In genomic region chr22:31628969-31629723, GRCh38 we compare ENCODE assay signal across 8 cellular contexts. TPM values are rescaled to one million over a fixed set of nuclear protein-coding genes. Genes with fewer than 3 reads are reported as not detected.
DNase-seq lines count a peak whose midpoint lies in the region; ATAC-seq, FAIRE-seq and TF ChIP-seq lines count a peak whose summit lies in the region.

No MANE protein-coding gene starts in this region.

- CTCF ChIA-PET in HepG2 (lab: Yijun Ruan, JAX; ENCODE audit: low intra/inter-chr PET ratio, low total read pairs), result no interaction called here

- H3K27me3 ChIP-seq in HepG2 (ENCODE audit: control insufficient read depth in 1 of 2, insufficient read depth in 2 of 2, low read length in 2 of 2), result no peaks in the 10 kb centered on the region
- H3K27me3 ChIP-seq in right lobe of liver, result no peaks in the 10 kb centered on the region
- no peaks in the 10 kb centered on the region for H3K27me3 ChIP-seq in keratinocyte (ENCODE audit: control insufficient read depth, extremely low read depth, insufficient read depth, low read length)
- H3K27me3 ChIP-seq in upper lobe of right lung, result no peaks in the 10 kb centered on the region

- intact Hi-C loops in HepG2 (cut with micrococcal nuclease; ENCODE audit: unreplicated experiment), result no loop called here
- intact Hi-C loops in right lobe of liver (cut with DNase I), result loop anchor here in 1 of 2 donors (10.0 kb wide), 1 partner anchor 64 kb away; no protein-coding TSS in a partner anchor
- intact Hi-C loops in activated T-helper 2 cell treated with anti-CD3 and anti-CD28 coated beads, Interferon-gamma antibody, Interleukin-2, Interleukin-4, amounts not matched to agents 10 μg/mL and 5 μg/mL and 100 μg/mL, durations not matched to agents 14 hours and 24 hours and 36 hours (cut with micrococcal nuclease), result no loop called here
- intact Hi-C loops in upper lobe of right lung (cut with DNase I), result no loop called here
- intact Hi-C loops in lower leg skin (cut with DNase I; ENCODE audit: low total_unique reads), result no loop called here

- no peak for TF ChIP-seq RAD21 in HepG2 (CRISPR knock-in tag; IDR thresholded peaks at IDR 0.05)

- dilution Hi-C loops in keratinocyte (cut with MboI; ENCODE audit: extremely low pct_ligation_motif_present, low sequenced_read_pairs), result no loop called here

- H3K27ac Mint-ChIP-seq in activated T-helper 2 cell treated with anti-CD3 and anti-CD28 coated beads, Interferon-gamma antibody, Interleukin-2, Interleukin-4, amounts not matched to agents 10 μg/mL and 5 μg/mL and 100 μg/mL, durations not matched to agents 14 hours and 24 hours and 36 hours, result peak overlapping the region; percentile 62

- peaks cover 9 to 20% of the 10 kb centered on the region in 2 experiments for H3K36me3 ChIP-seq in HepG2 (replicated peaks in 1 of 2; ENCODE audit: control insufficient read depth in 1 of 2, insufficient read depth in 2 of 2, low read length in 2 of 2)
- H3K36me3 ChIP-seq in right lobe of liver, result peaks cover 0 to 2% (median 0%) of the 10 kb centered on the region in 4 donors
- peaks cover 6 to 30% of the 10 kb centered on the region in 2 experiments for H3K36me3 ChIP-seq in keratinocyte (ENCODE audit: control insufficient read depth in 2 of 2, extremely low read depth in 1 of 2, insufficient read depth in 2 of 2, low read length in 2 of 2)
- no peaks in the 10 kb centered on the region for H3K36me3 ChIP-seq in upper lobe of right lung

- H3K4me2 ChIP-seq in HepG2 (ENCODE audit: low read depth, low read length), result peak overlapping the region; percentile 96
- peak overlapping the region; percentile 68 for H3K4me2 ChIP-seq in keratinocyte (ENCODE audit: control insufficient read depth, extremely low read depth, insufficient read depth, low read depth, low read length)

- ATAC-seq in HepG2 (no peak), right lobe of liver (no peak), upper lobe of right lung (no peak)

- POLR2A ChIA-PET in HepG2 (lab: Yijun Ruan, JAX), result interaction anchor here (1.0 to 2.6 kb wide), 5 partner anchors 13 to 98 kb away, joined by 3 to 28 read pairs (median 6); partner anchors contain the start of gene PISD

- TSS peak; percentile 41 for BruUV-seq in HepG2 (replicated peaks; lab: Mats Ljungman, UMichigan)

- in situ Hi-C loops in HepG2 (cut with HindIII; ENCODE audit: extremely low pct_ligation_motif_present, low pct_unique_long_range_greater_than_20kb), result no loop called here

- H2AFZ ChIP-seq in HepG2 (ENCODE audit: low read length) (no peak overlapping the region), keratinocyte (ENCODE audit: control insufficient read depth, low read length) (no peak overlapping the region)

- peaks cover 27% of the 10 kb centered on the region for H3K36me3 Mint-ChIP-seq in activated T-helper 2 cell treated with anti-CD3 and anti-CD28 coated beads, Interferon-gamma antibody, Interleukin-2, Interleukin-4, amounts not matched to agents 10 μg/mL and 5 μg/mL and 100 μg/mL, durations not matched to agents 14 hours and 24 hours and 36 hours (ENCODE audit: low read depth)

- TF ChIP-seq CTCF in HepG2 (CRISPR knock-in tag; IDR thresholded peaks at IDR 0.05) (peak; percentile 44), right lobe of liver (IDR thresholded peaks at IDR 0.05) (no peak), keratinocyte (optimal IDR thresholded peaks at IDR 0.05 in 1 of 3, IDR thresholded peaks at IDR 0.05 in 1 of 3, conservative IDR thresholded peaks at IDR 0.05 in 1 of 3; ENCODE audit: extremely low read depth in 1 of 3, insufficient read depth in 2 of 3, low read length in 3 of 3) (peak in 2 of 3 experiments; percentile 19 to 81), upper lobe of right lung (IDR thresholded peaks at IDR 0.05) (no peak), lower leg skin (IDR thresholded peaks at IDR 0.05) (no peak)

- TF ChIP-seq POLR2A in HepG2 (IDR thresholded peaks at IDR 0.05; ENCODE audit: insufficient read depth in 1 of 2, low read depth in 2 of 2, low read length in 2 of 2), result no peak
- no peak for TF ChIP-seq POLR2A in right lobe of liver (IDR thresholded peaks at IDR 0.05)
- TF ChIP-seq POLR2A in lower leg skin (IDR thresholded peaks at IDR 0.05), result no peak

- H3K4me1 ChIP-seq in HepG2 (ENCODE audit: insufficient read depth, low read length), result peaks cover 60% of the 10 kb centered on the region
- peaks cover 0 to 25% (median 3%) of the 10 kb centered on the region in 4 donors for H3K4me1 ChIP-seq in right lobe of liver
- peaks cover 19% of the 10 kb centered on the region for H3K4me1 ChIP-seq in keratinocyte (ENCODE audit: control insufficient read depth, extremely low read depth, insufficient read depth, low read length)
- H3K4me1 ChIP-seq in upper lobe of right lung, result peaks cover 49% of the 10 kb centered on the region

- DNase-seq in HepG2 (ENCODE audit: low spot score) (no peak), right lobe of liver (no peak), keratinocyte (ENCODE audit: low read depth, low spot score) (no peak), upper lobe of right lung (no peak), lower leg skin (ENCODE audit: low spot score in 2 of 2) (no peak), substantia nigra (lab: John Stamatoyannopoulos, UW) (no peak)
- no peak for DNase-seq in activated T-helper 2 cell treated with anti-CD3 and anti-CD28 coated beads, Interferon-gamma antibody, Interleukin-2, Interleukin-4, amounts not matched to agents 10 μg/mL and 5 μg/mL and 100 μg/mL, durations not matched to agents 14 hours and 24 hours and 36 hours (ENCODE audit: low spot score)
- no peak for DNase-seq in NK-92 treated with Interleukin-12 subunit alpha and Interleukin-12 subunit beta, amount 100 ng/mL, for 24 hours (lab: John Stamatoyannopoulos, UW)

- peaks cover 77% of the 10 kb centered on the region for H3K79me2 ChIP-seq in HepG2 (ENCODE audit: insufficient read depth, low read length)
- H3K79me2 ChIP-seq in keratinocyte (ENCODE audit: control insufficient read depth, insufficient read depth, low read length), result peaks cover 95% of the 10 kb centered on the region

- 93% methylated on average over 17 of the region's 17 CpGs for WGBS in HepG2 (ENCODE audit: low lambda C conversion rate)
- WGBS in right lobe of liver (ENCODE audit: insufficient coverage, low coverage, low lambda C conversion rate, missing lambda C conversion rate), result 74% methylated on average over 12 of the region's 17 CpGs
- 81% methylated on average over 17 of the region's 17 CpGs for WGBS in lower leg skin, 2 donors

- no peak for FAIRE-seq in HepG2 (lab: Jason Lieb, UNC)
- no peak for FAIRE-seq in keratinocyte (lab: Jason Lieb, UNC)

- no peak for TF ChIP-seq EP300 in HepG2 (IDR thresholded peaks at IDR 0.05; ENCODE audit: low read depth in 2 of 2, low read length in 2 of 2)
- no peak for TF ChIP-seq EP300 in HepG2 (CRISPR knock-in tag; IDR thresholded peaks at IDR 0.05; ENCODE audit: borderline replicate concordance)

- H3K4me3 ChIP-seq in HepG2 (replicated peaks in 1 of 3; ENCODE audit: insufficient read depth in 1 of 3, low read depth in 2 of 3, low read length in 3 of 3) (peak overlapping the region in 2 of 3 experiments; percentile 0 to 86; a peak in 3 of 6 replicates), right lobe of liver (no peak overlapping the region), keratinocyte (ENCODE audit: control insufficient read depth in 2 of 3, extremely low read depth in 1 of 3, insufficient read depth in 2 of 3, low read depth in 1 of 3, low read length in 3 of 3) (peak overlapping the region in 1 of 3 experiments; percentile 53), upper lobe of right lung (peak overlapping the region; percentile 95), lower leg skin (ENCODE audit: low read depth, poor library complexity, severe bottlenecking) (no peak overlapping the region)

- H4K20me1 ChIP-seq in HepG2 (ENCODE audit: insufficient read depth, low read length), result peaks cover 51% of the 10 kb centered on the region
- H4K20me1 ChIP-seq in keratinocyte (ENCODE audit: control insufficient read depth, extremely low read depth, insufficient read depth, low read length), result peaks cover 35% of the 10 kb centered on the region

- H3K9ac ChIP-seq in HepG2 (ENCODE audit: insufficient read depth, low read depth, low read length) (peak overlapping the region; percentile 77; the same call in 1 of the 2 replicates), keratinocyte (ENCODE audit: control insufficient read depth, extremely low read depth, insufficient read depth, low read length) (no peak overlapping the region)

- H3K9me3 Mint-ChIP-seq in activated T-helper 2 cell treated with anti-CD3 and anti-CD28 coated beads, Interferon-gamma antibody, Interleukin-2, Interleukin-4, amounts not matched to agents 10 μg/mL and 5 μg/mL and 100 μg/mL, durations not matched to agents 14 hours and 24 hours and 36 hours, result no peaks in the 10 kb centered on the region

- no peaks in the 10 kb centered on the region for H3K27me3 Mint-ChIP-seq in activated T-helper 2 cell treated with anti-CD3 and anti-CD28 coated beads, Interferon-gamma antibody, Interleukin-2, Interleukin-4, amounts not matched to agents 10 μg/mL and 5 μg/mL and 100 μg/mL, durations not matched to agents 14 hours and 24 hours and 36 hours (ENCODE audit: low read depth)

- peaks cover 2% of the 10 kb centered on the region for H3K9me1 ChIP-seq in keratinocyte (ENCODE audit: control insufficient read depth, extremely low read depth, insufficient read depth, low read length)

- H3K27ac ChIP-seq in HepG2 (ENCODE audit: extremely low read length, insufficient read depth, low read length) (no peak overlapping the region), right lobe of liver (no peak overlapping the region), keratinocyte (ENCODE audit: control insufficient read depth, insufficient read depth, low read length) (no peak overlapping the region), upper lobe of right lung (peak overlapping the region; percentile 98), substantia nigra (ENCODE audit: low read depth, low read length, poor library complexity, severe bottlenecking) (no peak overlapping the region)

- H3K4me1 Mint-ChIP-seq in activated T-helper 2 cell treated with anti-CD3 and anti-CD28 coated beads, Interferon-gamma antibody, Interleukin-2, Interleukin-4, amounts not matched to agents 10 μg/mL and 5 μg/mL and 100 μg/mL, durations not matched to agents 14 hours and 24 hours and 36 hours (ENCODE audit: low read depth), result peaks cover 33% of the 10 kb centered on the region

- no peaks in the 10 kb centered on the region for H3K9me3 ChIP-seq in HepG2 (ENCODE audit: low read length)
- no peaks in the 10 kb centered on the region for H3K9me3 ChIP-seq in right lobe of liver
- H3K9me3 ChIP-seq in keratinocyte (ENCODE audit: control insufficient read depth, low read depth, low read length), result no peaks in the 10 kb centered on the region
- H3K9me3 ChIP-seq in upper lobe of right lung, result no peaks in the 10 kb centered on the region

- H3K4me3 Mint-ChIP-seq in activated T-helper 2 cell treated with anti-CD3 and anti-CD28 coated beads, Interferon-gamma antibody, Interleukin-2, Interleukin-4, amounts not matched to agents 10 μg/mL and 5 μg/mL and 100 μg/mL, durations not matched to agents 14 hours and 24 hours and 36 hours (ENCODE audit: low read depth), result peak overlapping the region; percentile 83

RNA-seq across cellular contexts. Expression of gene PISD, which starts 32.9 kb away (rescaled TPM):
- 30.0 and 47.7 TPM in 2 replicates for total RNA-seq in HepG2 (2016; rRNA removed; fragmentation: Illumina TruSeq; extraction: Trizol)
- 8.9 and 9.7 TPM in 2 replicates for total RNA-seq in HepG2 (2016; cell fraction: cytosol; rRNA removed; fragmentation: Illumina TruSeq; extraction: Trizol; ENCODE audit: low read depth)
- total RNA-seq in HepG2 (2016; cell fraction: insoluble cytoplasmic fraction; rRNA removed; fragmentation: Illumina TruSeq; extraction: Trizol), result 26.3 and 48.8 TPM in 2 replicates
- 21.3 and 21.7 TPM in 2 replicates for total RNA-seq in HepG2 (2016; cell fraction: membrane; rRNA removed; fragmentation: Illumina TruSeq; extraction: Trizol)
- 39.3 and 43.4 TPM in 2 replicates for total RNA-seq in HepG2 (2016; cell fraction: nucleus; rRNA removed; fragmentation: Illumina TruSeq; extraction: Trizol)
- polyA plus RNA-seq in HepG2 (2011; rRNA removed), result 30.1 and 38.6 TPM in 2 replicates
- 27.5 and 28.8 TPM in 2 replicates for polyA plus RNA-seq in HepG2 (2011; cell fraction: cytosol; rRNA removed)
- polyA plus RNA-seq in HepG2 (2011; cell fraction: nucleus; rRNA removed), result 96.1 and 99.7 TPM in 2 replicates
- 21.9 and 29.8 TPM in 2 replicates for polyA plus RNA-seq in HepG2 (2012)
- polyA plus RNA-seq in HepG2 (2016; cell fraction: cytosol; fragmentation: Illumina TruSeq; extraction: Trizol; ENCODE audit: low read depth), result 7.1 and 8.1 TPM in 2 replicates
- polyA plus RNA-seq in HepG2 (2016; cell fraction: insoluble cytoplasmic fraction; fragmentation: Illumina TruSeq; extraction: Trizol; ENCODE audit: low read depth), result 25.8 and 29.7 TPM in 2 replicates
- 14.7 and 16.1 TPM in 2 replicates for polyA plus RNA-seq in HepG2 (2016; cell fraction: membrane; fragmentation: Illumina TruSeq; extraction: Trizol; ENCODE audit: low read depth)
- 78.0 and 82.4 TPM in 2 replicates for polyA plus RNA-seq in HepG2 (2016; cell fraction: nucleus; fragmentation: Illumina TruSeq; extraction: Trizol; ENCODE audit: insufficient read depth, low read depth)
- 24.4 and 42.4 TPM in 2 replicates for polyA minus RNA-seq in HepG2 (2011; rRNA and poly(A)+ RNA removed; ENCODE audit: low replicate concordance)
- 13.1 and 16.7 TPM in 2 replicates for polyA minus RNA-seq in HepG2 (2011; cell fraction: cytosol; rRNA and poly(A)+ RNA removed)
- polyA minus RNA-seq in HepG2 (2011; cell fraction: nucleus; rRNA and poly(A)+ RNA removed), result 18.4 and 22.0 TPM in 2 replicates
- 10 to 100 TPM; 15.5 to 22.9 (median 18.1) TPM for total RNA-seq in right lobe of liver
- total RNA-seq in activated T-helper 2 cell treated with anti-CD3 and anti-CD28 coated beads, Interferon-gamma antibody, Interleukin-2, Interleukin-4, amounts not matched to agents 10 μg/mL and 5 μg/mL and 100 μg/mL, durations not matched to agents 14 hours and 24 hours and 36 hours, result 44.3 and 44.9 TPM in 2 replicates
- polyA plus RNA-seq in keratinocyte, result 25.5 to 36.6 TPM (median 26.4 TPM) in 3 replicates
- polyA plus RNA-seq in keratinocyte (2011; ENCODE audit: low read depth), result 13.3 TPM
- polyA plus RNA-seq in keratinocyte (2011; cell fraction: cytosol; rRNA removed), result 18.1 and 21.8 TPM in 2 replicates
- polyA plus RNA-seq in keratinocyte (2011; cell fraction: nucleus; rRNA removed), result 75.7 and 82.6 TPM in 2 replicates
- 29.1 and 32.1 TPM in 2 replicates for polyA plus RNA-seq in keratinocyte (2012; ENCODE audit: low replicate concordance)
- polyA minus RNA-seq in keratinocyte, result 23.8 to 42.9 TPM (median 34.6 TPM) in 3 replicates
- polyA minus RNA-seq in keratinocyte (2011; cell fraction: cytosol; rRNA and poly(A)+ RNA removed), result 36.1 TPM
- polyA minus RNA-seq in keratinocyte (2011; cell fraction: nucleus; rRNA and poly(A)+ RNA removed), result 36.1 and 36.8 TPM in 2 replicates
- total RNA-seq in upper lobe of right lung, result 51.2 TPM
- 10 to 100 TPM; 32.0 to 62.5 (median 45.5) TPM for total RNA-seq in lower leg skin

Comparison
In these comparisons a context has a peak if more than half of its experiments do, and no peak if none do; other contexts are left out.
1. H3K4me3 ChIP-seq: peak in HepG2 (2 of 3) and upper lobe of right lung (single experiment); none in right lobe of liver (0 of 3) and lower leg skin (single experiment).
2. CTCF ChIP-seq: peak in HepG2 (single experiment) and keratinocyte (2 of 3); none in right lobe of liver (0 of 4), upper lobe of right lung (single experiment) and lower leg skin (0 of 3).